In the genomic region with DNA sequence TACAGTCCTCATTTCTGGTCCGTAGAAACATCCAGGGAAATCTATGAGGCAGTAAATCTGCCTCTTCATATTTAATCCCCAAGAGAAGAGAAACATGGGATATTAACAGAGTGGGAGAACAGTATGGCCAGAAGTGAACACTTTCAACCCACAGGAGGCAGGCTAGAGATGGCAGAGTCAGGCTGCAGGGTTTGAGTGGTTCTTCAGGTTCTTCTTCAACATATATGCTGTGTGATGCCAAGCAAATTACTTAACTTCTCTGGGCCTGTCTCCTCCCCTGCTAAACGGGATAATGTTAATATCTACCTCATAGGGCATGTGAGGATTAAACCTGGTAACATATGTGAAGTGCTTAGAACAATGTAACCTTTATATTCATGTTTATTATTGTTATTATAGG, we compare ENCODE assay signal across 1 cellular context.
TF ChIP-seq lines count a peak whose summit lies in the region.

No MANE protein-coding gene starts in this region.

TF ChIP-seq in GM23338, 12 proteins besides CTCF, POLR2A, EP300 and RAD21 (continued from another document):
- TF ChIP-seq, protein P1, sequence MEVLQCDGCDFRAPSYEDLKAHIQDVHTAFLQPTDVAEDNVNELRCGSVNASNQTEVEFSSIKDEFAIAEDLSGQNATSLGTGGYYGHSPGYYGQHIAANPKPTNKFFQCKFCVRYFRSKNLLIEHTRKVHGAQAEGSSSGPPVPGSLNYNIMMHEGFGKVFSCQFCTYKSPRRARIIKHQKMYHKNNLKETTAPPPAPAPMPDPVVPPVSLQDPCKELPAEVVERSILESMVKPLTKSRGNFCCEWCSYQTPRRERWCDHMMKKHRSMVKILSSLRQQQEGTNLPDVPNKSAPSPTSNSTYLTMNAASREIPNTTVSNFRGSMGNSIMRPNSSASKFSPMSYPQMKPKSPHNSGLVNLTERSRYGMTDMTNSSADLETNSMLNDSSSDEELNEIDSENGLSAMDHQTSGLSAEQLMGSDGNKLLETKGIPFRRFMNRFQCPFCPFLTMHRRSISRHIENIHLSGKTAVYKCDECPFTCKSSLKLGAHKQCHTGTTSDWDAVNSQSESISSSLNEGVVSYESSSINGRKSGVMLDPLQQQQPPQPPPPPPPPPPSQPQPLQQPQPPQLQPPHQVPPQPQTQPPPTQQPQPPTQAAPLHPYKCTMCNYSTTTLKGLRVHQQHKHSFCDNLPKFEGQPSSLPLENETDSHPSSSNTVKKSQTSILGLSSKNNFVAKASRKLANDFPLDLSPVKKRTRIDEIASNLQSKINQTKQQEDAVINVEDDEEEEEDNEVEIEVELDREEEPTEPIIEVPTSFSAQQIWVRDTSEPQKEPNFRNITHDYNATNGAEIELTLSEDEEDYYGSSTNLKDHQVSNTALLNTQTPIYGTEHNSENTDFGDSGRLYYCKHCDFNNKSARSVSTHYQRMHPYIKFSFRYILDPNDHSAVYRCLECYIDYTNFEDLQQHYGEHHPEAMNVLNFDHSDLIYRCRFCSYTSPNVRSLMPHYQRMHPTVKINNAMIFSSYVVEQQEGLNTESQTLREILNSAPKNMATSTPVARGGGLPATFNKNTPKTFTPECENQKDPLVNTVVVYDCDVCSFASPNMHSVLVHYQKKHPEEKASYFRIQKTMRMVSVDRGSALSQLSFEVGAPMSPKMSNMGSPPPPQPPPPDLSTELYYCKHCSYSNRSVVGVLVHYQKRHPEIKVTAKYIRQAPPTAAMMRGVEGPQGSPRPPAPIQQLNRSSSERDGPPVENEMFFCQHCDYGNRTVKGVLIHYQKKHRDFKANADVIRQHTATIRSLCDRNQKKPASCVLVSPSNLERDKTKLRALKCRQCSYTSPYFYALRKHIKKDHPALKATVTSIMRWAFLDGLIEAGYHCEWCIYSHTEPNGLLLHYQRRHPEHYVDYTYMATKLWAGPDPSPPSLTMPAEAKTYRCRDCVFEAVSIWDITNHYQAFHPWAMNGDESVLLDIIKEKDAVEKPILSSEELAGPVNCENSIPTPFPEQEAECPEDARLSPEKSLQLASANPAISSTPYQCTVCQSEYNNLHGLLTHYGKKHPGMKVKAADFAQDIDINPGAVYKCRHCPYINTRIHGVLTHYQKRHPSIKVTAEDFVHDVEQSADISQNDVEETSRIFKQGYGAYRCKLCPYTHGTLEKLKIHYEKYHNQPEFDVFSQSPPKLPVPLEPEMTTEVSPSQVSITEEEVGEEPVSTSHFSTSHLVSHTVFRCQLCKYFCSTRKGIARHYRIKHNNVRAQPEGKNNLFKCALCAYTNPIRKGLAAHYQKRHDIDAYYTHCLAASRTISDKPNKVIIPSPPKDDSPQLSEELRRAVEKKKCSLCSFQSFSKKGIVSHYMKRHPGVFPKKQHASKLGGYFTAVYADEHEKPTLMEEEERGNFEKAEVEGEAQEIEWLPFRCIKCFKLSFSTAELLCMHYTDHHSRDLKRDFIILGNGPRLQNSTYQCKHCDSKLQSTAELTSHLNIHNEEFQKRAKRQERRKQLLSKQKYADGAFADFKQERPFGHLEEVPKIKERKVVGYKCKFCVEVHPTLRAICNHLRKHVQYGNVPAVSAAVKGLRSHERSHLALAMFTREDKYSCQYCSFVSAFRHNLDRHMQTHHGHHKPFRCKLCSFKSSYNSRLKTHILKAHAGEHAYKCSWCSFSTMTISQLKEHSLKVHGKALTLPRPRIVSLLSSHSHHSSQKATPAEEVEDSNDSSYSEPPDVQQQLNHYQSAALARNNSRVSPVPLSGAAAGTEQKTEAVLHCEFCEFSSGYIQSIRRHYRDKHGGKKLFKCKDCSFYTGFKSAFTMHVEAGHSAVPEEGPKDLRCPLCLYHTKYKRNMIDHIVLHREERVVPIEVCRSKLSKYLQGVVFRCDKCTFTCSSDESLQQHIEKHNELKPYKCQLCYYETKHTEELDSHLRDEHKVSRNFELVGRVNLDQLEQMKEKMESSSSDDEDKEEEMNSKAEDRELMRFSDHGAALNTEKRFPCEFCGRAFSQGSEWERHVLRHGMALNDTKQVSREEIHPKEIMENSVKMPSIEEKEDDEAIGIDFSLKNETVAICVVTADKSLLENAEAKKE (CRISPR knock-in tag; IDR thresholded peaks at IDR 0.05), result no peak
- TF ChIP-seq ZNF331 (CRISPR knock-in tag; IDR thresholded peaks at IDR 0.05; ENCODE audit: low read depth), result no peak
- TF ChIP-seq, protein P2, sequence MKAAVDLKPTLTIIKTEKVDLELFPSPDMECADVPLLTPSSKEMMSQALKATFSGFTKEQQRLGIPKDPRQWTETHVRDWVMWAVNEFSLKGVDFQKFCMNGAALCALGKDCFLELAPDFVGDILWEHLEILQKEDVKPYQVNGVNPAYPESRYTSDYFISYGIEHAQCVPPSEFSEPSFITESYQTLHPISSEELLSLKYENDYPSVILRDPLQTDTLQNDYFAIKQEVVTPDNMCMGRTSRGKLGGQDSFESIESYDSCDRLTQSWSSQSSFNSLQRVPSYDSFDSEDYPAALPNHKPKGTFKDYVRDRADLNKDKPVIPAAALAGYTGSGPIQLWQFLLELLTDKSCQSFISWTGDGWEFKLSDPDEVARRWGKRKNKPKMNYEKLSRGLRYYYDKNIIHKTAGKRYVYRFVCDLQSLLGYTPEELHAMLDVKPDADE (IDR thresholded peaks at IDR 0.05), result no peak
- TF ChIP-seq EZH2phosphoT487 (IDR thresholded peaks at IDR 0.05; ENCODE audit: unreplicated experiment), result no peak
